Comparison of ENCODE assay signal across 8 cellular contexts in genomic region chr9:68779558-68780376, GRCh38.
DNase-seq lines count a peak whose midpoint lies in the region; ATAC-seq and TF ChIP-seq lines count a peak whose summit lies in the region.

No MANE protein-coding gene starts in this region.

- H3K27ac ChIP-seq in adipose tissue (ENCODE audit: low read depth, low read length), result peak overlapping the region; percentile 94
- H3K27ac ChIP-seq in heart right ventricle, result peak overlapping the region; percentile 84 to 97 (median 92)
- H3K27ac ChIP-seq in upper lobe of right lung, result peak overlapping the region; percentile 97

- intact Hi-C loops in heart right ventricle (cut with DNase I), result loop anchor here in 8 of 10 donors (5.0 to 10.0 kb wide), 10 partner anchors 55 to 215 kb away; partner anchors contain the start of gene PIP5K1B (in 5 of the 8)
- intact Hi-C loops in posterior cingulate gyrus (cut with DNase I), result loop anchor here (2.0 kb wide), 1 partner anchor 75 kb away; the partner anchor contains the start of gene PIP5K1B
- intact Hi-C loops in upper lobe of right lung (cut with DNase I), result no loop called here

- H3K4me1 ChIP-seq in heart right ventricle, result peaks cover 9 to 80% (median 58%) of the 10 kb centered on the region in 9 donors
- peaks cover 48% of the 10 kb centered on the region for H3K4me1 ChIP-seq in upper lobe of right lung

- H3K9me3 ChIP-seq in heart right ventricle, result no peaks in the 10 kb centered on the region
- H3K9me3 ChIP-seq in upper lobe of right lung, result no peaks in the 10 kb centered on the region

- H3K4me3 ChIP-seq in heart right ventricle, result peak overlapping the region; percentile 47 to 79 (median 73)
- H3K4me3 ChIP-seq in upper lobe of right lung, result peak overlapping the region; percentile 79

- ATAC-seq in HG02678 (IDR thresholded peaks at IDR 0.05; ENCODE audit: unreplicated experiment), result peak; percentile 82
- peak; percentile 92 to 98 (median 96) for ATAC-seq in heart right ventricle
- peak; percentile 98 for ATAC-seq in upper lobe of right lung

- peak; percentile 88 for DNase-seq in NCI-H1105 treated with DMSO at 0.1 percent for 48 hours (lab: John Stamatoyannopoulos, UW)
- DNase-seq in SKM-1 treated with dmso at 0.1 percent for 144 hours (lab: John Stamatoyannopoulos, UW; ENCODE audit: unreplicated experiment), result peak; percentile 45
- DNase-seq in heart right ventricle, result peak; percentile 96
- peak; percentile 74 to 98 (median 86) for DNase-seq in posterior cingulate gyrus
- DNase-seq in upper lobe of right lung, result peak; percentile 97

- H3K36me3 ChIP-seq in heart right ventricle (no peaks in the 10 kb centered on the region), upper lobe of right lung (no peaks in the 10 kb centered on the region)

- H3K27me3 ChIP-seq in heart right ventricle, result no peaks in the 10 kb centered on the region
- no peaks in the 10 kb centered on the region for H3K27me3 ChIP-seq in upper lobe of right lung

- TF ChIP-seq CTCF in GM12873 (IDR thresholded peaks at IDR 0.05; ENCODE audit: insufficient read depth, low read depth, low read length, missing control alignments), result peak; percentile 49
- TF ChIP-seq CTCF in heart right ventricle (IDR thresholded peaks at IDR 0.05), result peak in 7 of 9 donors; percentile 16 to 67 (median 56)
- TF ChIP-seq CTCF in upper lobe of right lung (IDR thresholded peaks at IDR 0.05), result peak; percentile 43

- 0 to 1% (median 1%) methylated on average over 57 to 65 of the region's 65 CpGs for WGBS in adipose tissue, 3 donors
- WGBS in heart right ventricle, 2 donors, result 0 to 1% methylated on average over 65 of the region's 65 CpGs

Comparison
In these comparisons a context has a peak if more than half of its experiments do, and no peak if none do; other contexts are left out.
1. Peak in every context shown above with its lines: DNase-seq, ATAC-seq, H3K4me3 ChIP-seq and H3K27ac ChIP-seq.
2. DNase-seq: peak in every context shown above with its lines; median percentile 97 in upper lobe of right lung; 96 in heart right ventricle; 88 in NCI-H1105 treated with DMSO at 0.1 percent for 48 hours; 86 in posterior cingulate gyrus; 45 in SKM-1 treated with dmso at 0.1 percent for 144 hours.